ENCODE assay signal across 25 cellular contexts in the genomic region with DNA sequence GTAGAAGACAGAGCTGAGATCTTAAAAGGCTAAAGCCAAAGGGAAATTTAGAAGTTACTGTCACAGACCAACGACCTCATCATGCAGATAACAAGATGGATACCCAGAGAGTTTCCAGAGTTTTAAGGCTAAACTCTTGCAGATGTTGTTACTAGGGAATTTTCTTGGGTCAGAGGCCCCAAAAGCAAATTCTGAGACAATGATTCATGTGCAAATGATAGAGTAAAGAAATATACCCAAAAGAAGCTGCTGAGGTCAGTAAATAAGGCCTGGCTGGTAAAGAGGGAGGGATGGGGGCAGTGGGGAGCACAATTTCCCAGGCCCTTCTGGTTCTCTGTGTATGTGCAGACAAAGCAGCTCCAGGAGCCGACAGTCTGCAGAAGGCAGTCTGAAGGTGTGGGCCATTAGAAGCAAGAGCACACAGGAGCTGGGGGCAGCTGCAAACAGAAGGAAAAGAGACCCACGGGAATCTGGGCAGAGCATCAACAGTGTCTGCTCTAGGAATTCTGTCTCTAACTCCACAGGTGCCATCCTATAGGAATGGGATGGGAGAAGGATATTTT.
A peak's percentile ranks its signal among the peaks of the same experiment; 100 is the strongest.
DNase-seq lines count a peak whose midpoint lies in the region; ATAC-seq, FAIRE-seq and TF ChIP-seq lines count a peak whose summit lies in the region.
"Had no signal": no experiment of that assay in that cellular context is flagged by ENCODE, and none has a peak within 500 bp of the region (broad histone marks: within the 10 kb centered on the region; RNA-seq: fewer than 3 reads in every experiment).

No MANE protein-coding gene starts in this region.

- H3K4me1 Mint-ChIP-seq in osteocyte (ENCODE audit: unreplicated experiment): peaks cover 48% of the 10 kb centered on the region
- H3K4me1 Mint-ChIP-seq: activated CD4-positive, alpha-beta T cell treated with anti-CD3 and anti-CD28 coated beads for 36 hours; CD4-positive, alpha-beta memory T cell; stimulated activated naive CD8-positive, alpha-beta T cell treated with anti-CD3 and anti-CD28 coated beads, Interleukin-15, amount 100 ng/mL, for 72 hours had no signal

- TF ChIP-seq CTCF in fibroblast of villous mesenchyme (IDR thresholded peaks at IDR 0.05; ENCODE audit: insufficient read depth, low read depth, low read length) (no peak), osteocyte (IDR thresholded peaks at IDR 0.05) (no peak)

- H3K4me3 ChIP-seq in fibroblast of villous mesenchyme (ENCODE audit: low read depth, low read length): no peak overlapping the region
- H3K4me3 ChIP-seq: GM23338, left ventricle myocardium inferior, prostate gland, transverse colon had no signal

- FAIRE-seq in H54 (lab: Jason Lieb, UNC): no peak
- FAIRE-seq: GM12891, GM19239 had no signal

- DNase-seq in HCEC 1CT (peak; percentile 37), astrocyte of the hippocampus (ENCODE audit: low read depth, low spot score) (peak; percentile 37), fibroblast of villous mesenchyme (ENCODE audit: low read depth) (peak; percentile 62), osteocyte (ENCODE audit: extremely low spot score, unreplicated experiment) (no peak), anterior cingulate cortex (lab: John Stamatoyannopoulos, UW) (no peak), NCI-H774 (lab: John Stamatoyannopoulos, UW) (no peak), H54 (ENCODE audit: insufficient read length, low spot score) (no peak)
- DNase-seq: activated CD4-positive, alpha-beta T cell treated with anti-CD3 and anti-CD28 coated beads for 36 hours; CD4-positive, alpha-beta memory T cell; DMS53; left ventricle myocardium inferior; NCI-H1417; NCI-H748 treated with DMSO at 0.1 percent for 48 hours; SIG-M5; stimulated activated CD4-positive, alpha-beta T cell treated with anti-CD3 and anti-CD28 coated beads, Interleukin-4, amount 100 ng/mL, for 1 hour; stimulated activated naive CD8-positive, alpha-beta T cell treated with anti-CD3 and anti-CD28 coated beads, Interleukin-15, amount 100 ng/mL, for 72 hours; transverse colon had no signal

- H3K36me3 Mint-ChIP-seq in osteocyte (ENCODE audit: unreplicated experiment): peaks cover 2% of the 10 kb centered on the region
- H3K36me3 Mint-ChIP-seq: CD4-positive, alpha-beta memory T cell had no signal

- TF ChIP-seq POLR2A in H54 (IDR thresholded peaks at IDR 0.05; ENCODE audit: low read depth, low read length): no peak

- H3K27me3 Mint-ChIP-seq in osteocyte (ENCODE audit: unreplicated experiment): no peaks in the 10 kb centered on the region
- H3K27me3 Mint-ChIP-seq: dendritic cell treated with granulocyte-macrophage colony-stimulating factor and Interleukin-4, amounts not matched to agents 40 ng/mL and 50 ng/mL, for 4 days had no signal

- ATAC-seq in HG03139 (IDR thresholded peaks at IDR 0.05; ENCODE audit: unreplicated experiment): no peak
- ATAC-seq: activated CD4-positive, alpha-beta T cell treated with anti-CD3 and anti-CD28 coated beads for 36 hours; GM23338; stimulated activated naive CD8-positive, alpha-beta T cell treated with anti-CD3 and anti-CD28 coated beads, Interleukin-15, amount 100 ng/mL, for 72 hours had no signal

- peaks cover 8% of the 10 kb centered on the region for H3K9me3 Mint-ChIP-seq in osteocyte (ENCODE audit: unreplicated experiment)
- H3K9me3 Mint-ChIP-seq: activated T-helper 1 cell treated with anti-CD3 and anti-CD28 coated beads, Interleukin-12 subunit alpha, Interleukin-12 subunit beta, Interleukin-2, Interleukin-4 antibody, amounts not matched to agents 30 ng/mL and 10 ng/mL and 1 ng/mL, durations not matched to agents 14 hours and 24 hours and 36 hours had no signal

- H3K27ac Mint-ChIP-seq in osteocyte (ENCODE audit: unreplicated experiment): peak overlapping the region; percentile 76
- H3K27ac Mint-ChIP-seq: activated CD4-positive, alpha-beta T cell treated with anti-CD3 and anti-CD28 coated beads for 36 hours; activated naive CD8-positive, alpha-beta T cell; activated T-helper 1 cell treated with anti-CD3 and anti-CD28 coated beads, Interleukin-12 subunit alpha, Interleukin-12 subunit beta, Interleukin-2, Interleukin-4 antibody, amounts not matched to agents 30 ng/mL and 10 ng/mL and 1 ng/mL, durations not matched to agents 14 hours and 24 hours and 36 hours; CD4-positive, alpha-beta memory T cell; dendritic cell treated with granulocyte-macrophage colony-stimulating factor and Interleukin-4, amounts not matched to agents 40 ng/mL and 50 ng/mL, for 4 days; GM23338; stimulated activated naive CD8-positive, alpha-beta T cell treated with anti-CD3 and anti-CD28 coated beads, Interleukin-15, amount 100 ng/mL, for 72 hours had no signal

- no peak overlapping the region for H3K4me3 Mint-ChIP-seq in osteocyte (ENCODE audit: unreplicated experiment)
- H3K4me3 Mint-ChIP-seq: activated CD4-positive, alpha-beta T cell treated with anti-CD3 and anti-CD28 coated beads for 36 hours; activated naive CD8-positive, alpha-beta T cell; activated T-helper 1 cell treated with anti-CD3 and anti-CD28 coated beads, Interleukin-12 subunit alpha, Interleukin-12 subunit beta, Interleukin-2, Interleukin-4 antibody, amounts not matched to agents 30 ng/mL and 10 ng/mL and 1 ng/mL, durations not matched to agents 14 hours and 24 hours and 36 hours; CD4-positive, alpha-beta memory T cell; dendritic cell treated with granulocyte-macrophage colony-stimulating factor and Interleukin-4, amounts not matched to agents 40 ng/mL and 50 ng/mL, for 4 days; GM23338; stimulated activated naive CD8-positive, alpha-beta T cell treated with anti-CD3 and anti-CD28 coated beads, Interleukin-15, amount 100 ng/mL, for 72 hours had no signal

Comparison
In these comparisons a context has a peak if more than half of its experiments do, and no peak if none do; other contexts are left out.
1. DNase-seq: peak in HCEC 1CT (single experiment), astrocyte of the hippocampus (single experiment) and fibroblast of villous mesenchyme (single experiment); none in osteocyte (single experiment), anterior cingulate cortex (0 of 58), NCI-H774 (single experiment) and H54 (single experiment).